ENCODE assay signal across 1 cellular context in the genomic region with DNA sequence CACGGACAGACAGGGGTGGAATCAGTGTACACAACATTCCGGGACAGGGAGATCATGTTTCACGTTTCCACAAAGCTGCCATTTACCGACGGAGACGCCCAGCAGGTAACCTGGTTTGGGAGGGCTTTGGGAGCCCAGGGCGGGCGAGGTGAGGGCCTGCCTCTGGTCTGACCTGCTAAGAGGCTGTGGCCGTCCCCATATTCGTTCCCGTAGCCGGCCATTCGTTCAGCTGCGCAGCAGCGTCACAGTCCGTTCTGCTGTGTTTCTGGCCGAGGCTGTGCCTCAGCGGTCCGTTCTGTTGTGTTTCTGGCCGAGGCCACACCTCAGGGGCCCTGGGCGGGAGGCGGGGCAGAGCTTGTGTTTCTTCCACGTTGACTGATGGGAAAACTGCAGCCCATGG.
TF ChIP-seq lines count a peak whose summit lies in the region.

No MANE protein-coding gene starts in this region.

TF ChIP-seq in H1, 55 proteins besides CTCF, POLR2A, EP300 and RAD21:
- TF ChIP-seq BCL11A (IDR thresholded peaks at IDR 0.05; ENCODE audit: low read depth in 2 of 2, low read length in 2 of 2), result no peak
- TF ChIP-seq BACH1 (IDR thresholded peaks at IDR 0.05; ENCODE audit: low read length), result no peak
- TF ChIP-seq SRF (IDR thresholded peaks at IDR 0.05; ENCODE audit: low read depth, low read length), result no peak
- TF ChIP-seq CTBP2 (IDR thresholded peaks at IDR 0.05; ENCODE audit: borderline replicate concordance, insufficient read depth, insufficient read length, low read length), result no peak
- TF ChIP-seq CBX5 (IDR thresholded peaks at IDR 0.05; ENCODE audit: low read depth, low read length), result no peak
- TF ChIP-seq GABPA (IDR thresholded peaks at IDR 0.05; ENCODE audit: borderline replicate concordance, insufficient read depth, low read length), result no peak
